17 cellular contexts compared by ENCODE assay signal in the genomic region with DNA sequence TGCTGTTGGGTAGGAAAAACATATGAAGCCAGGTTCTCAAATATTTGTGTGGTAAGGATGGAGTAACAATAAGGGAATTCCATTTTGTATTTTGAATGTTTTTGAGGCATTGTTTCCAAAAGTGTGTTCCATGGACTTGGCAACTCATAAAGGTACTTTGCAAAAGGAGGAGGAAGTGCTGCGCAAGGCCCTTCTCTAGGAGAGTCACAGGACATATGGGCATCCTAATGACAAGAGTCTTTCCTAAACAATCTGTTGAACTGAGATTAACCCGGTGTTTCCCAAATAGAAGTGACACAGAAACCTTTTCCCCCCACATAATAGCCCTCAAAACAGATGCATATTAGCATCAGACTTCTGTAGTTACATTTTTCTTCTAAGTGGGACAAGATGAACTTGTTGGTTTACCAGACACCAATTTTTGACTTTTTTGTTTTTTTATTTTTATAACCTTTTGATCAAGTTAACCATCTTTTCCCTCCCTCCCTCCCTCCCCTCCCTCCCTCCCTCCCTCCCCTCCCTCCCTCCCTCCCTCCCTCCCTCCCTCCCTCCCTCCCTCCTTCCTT.
"Had no signal": no experiment of that assay in that cellular context is flagged by ENCODE, and none has a peak within 500 bp of the region (broad histone marks: within the 10 kb centered on the region; RNA-seq: fewer than 3 reads in every experiment).

No MANE protein-coding gene starts in this region.

- H3K4me1 Mint-ChIP-seq: activated CD4-positive, alpha-beta T cell treated with anti-CD3 and anti-CD28 coated beads, Interleukin-2, amount 10 ng/mL, durations not matched to agents 24 days and 14 days; T-helper 17 cell had no signal

- H3K27me3 ChIP-seq: gastrocnemius medialis, neural progenitor cell, ovary had no signal

- ATAC-seq: effector memory CD8-positive, alpha-beta T cell; gastrocnemius medialis; left lobe of liver; stimulated activated effector memory CD8-positive, alpha-beta T cell treated with anti-CD3 and anti-CD28 coated beads, Interleukin-12 subunit alpha, Interleukin-12 subunit beta, amount 100 ng/mL, for 72 hours; T-helper 17 cell had no signal

- H3K4me3 Mint-ChIP-seq: activated CD4-positive, alpha-beta T cell treated with anti-CD3 and anti-CD28 coated beads, Interleukin-2, amount 10 ng/mL, durations not matched to agents 24 days and 14 days; effector memory CD8-positive, alpha-beta T cell; naive B cell; neural progenitor cell; stimulated activated effector memory CD8-positive, alpha-beta T cell treated with anti-CD3 and anti-CD28 coated beads, Interleukin-12 subunit alpha, Interleukin-12 subunit beta, amount 100 ng/mL, for 72 hours; T-helper 17 cell had no signal

- H3K27ac Mint-ChIP-seq: activated CD4-positive, alpha-beta T cell treated with anti-CD3 and anti-CD28 coated beads, Interleukin-2, amount 10 ng/mL, durations not matched to agents 24 days and 14 days; effector memory CD8-positive, alpha-beta T cell; naive B cell; neural progenitor cell; stimulated activated effector memory CD8-positive, alpha-beta T cell treated with anti-CD3 and anti-CD28 coated beads, Interleukin-12 subunit alpha, Interleukin-12 subunit beta, amount 100 ng/mL, for 72 hours; T-helper 17 cell had no signal

- FAIRE-seq: keratinocyte, TTC549 had no signal

- H3K36me3 ChIP-seq: gastrocnemius medialis, neural progenitor cell, ovary had no signal

- H3K27ac ChIP-seq: neural progenitor cell, ovary had no signal

- H3K36me3 Mint-ChIP-seq: naive B cell; stimulated activated effector memory CD8-positive, alpha-beta T cell treated with anti-CD3 and anti-CD28 coated beads, Interleukin-12 subunit alpha, Interleukin-12 subunit beta, amount 100 ng/mL, for 72 hours had no signal

- H3K9me3 Mint-ChIP-seq: activated CD4-positive, alpha-beta T cell treated with anti-CD3 and anti-CD28 coated beads, Interleukin-2, amount 10 ng/mL, durations not matched to agents 24 days and 14 days; neural progenitor cell had no signal

- DNase-seq: activated CD4-positive, alpha-beta T cell treated with anti-CD3 and anti-CD28 coated beads, Interleukin-2, amount 10 ng/mL, durations not matched to agents 24 days and 14 days; activated CD4-positive, CD25-positive, alpha-beta regulatory T cell; activated CD8-positive, alpha-beta memory T cell treated with anti-CD3 and anti-CD28 coated beads for 24 hours; anterior cingulate cortex; effector memory CD8-positive, alpha-beta T cell; gastrocnemius medialis; hippocampal formation; naive B cell; ovary; stimulated activated CD4-positive, alpha-beta T cell treated with anti-CD3 and anti-CD28 coated beads, Interleukin-12 subunit alpha, Interleukin-12 subunit beta, amount 100 ng/mL, for 4 hours; stimulated activated CD4-positive, alpha-beta T cell treated with anti-CD3 and anti-CD28 coated beads, Interleukin-2, amount 100 ng/mL, for 24 hours; T-helper 17 cell had no signal

- H3K9me3 ChIP-seq: gastrocnemius medialis, ovary had no signal

- H3K4me3 ChIP-seq: gastrocnemius medialis, neural progenitor cell, ovary had no signal

- H3K27me3 Mint-ChIP-seq: activated CD4-positive, alpha-beta T cell treated with anti-CD3 and anti-CD28 coated beads, Interleukin-2, amount 10 ng/mL, durations not matched to agents 24 days and 14 days; effector memory CD8-positive, alpha-beta T cell; naive B cell; T-helper 17 cell had no signal
